Comparison of ENCODE assay signal across 1 cellular context in the genomic region with DNA sequence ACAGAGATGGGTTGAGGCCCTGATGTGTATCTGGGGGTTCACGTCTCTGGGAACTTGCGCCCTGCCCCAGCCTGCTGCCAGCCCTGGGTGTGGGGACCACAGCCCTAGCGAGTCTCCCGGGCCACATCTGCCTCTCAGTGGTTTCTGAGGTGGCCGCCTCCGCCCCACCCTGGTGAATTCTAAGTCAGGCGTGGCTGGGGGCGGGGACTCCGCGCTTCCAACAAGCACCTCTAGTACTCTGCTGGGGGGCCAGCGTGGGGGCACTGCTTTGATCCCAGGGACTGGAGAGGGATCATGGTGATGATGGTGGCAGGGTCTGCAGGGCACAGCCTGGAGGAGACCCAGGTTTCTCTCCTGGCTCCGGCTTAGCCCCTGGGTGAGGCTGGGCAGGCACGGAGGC.
TF ChIP-seq lines count a peak whose summit lies in the region.

No MANE protein-coding gene starts in this region.

TF ChIP-seq in IMR-90, 13 proteins besides CTCF, POLR2A, EP300 and RAD21:
- TF ChIP-seq CEBPB (IDR thresholded peaks at IDR 0.05; ENCODE audit: low read depth, low read length) (no peak), MXI1 (IDR thresholded peaks at IDR 0.05; ENCODE audit: borderline replicate concordance, low read depth, low read length) (no peak), BHLHE40 (IDR thresholded peaks at IDR 0.05; ENCODE audit: low read depth, low read length) (no peak), MAFK (IDR thresholded peaks at IDR 0.05; ENCODE audit: low read depth, low read length) (no peak), RFX5 (IDR thresholded peaks at IDR 0.05; ENCODE audit: low read depth, low read length) (no peak), CHD1 (IDR thresholded peaks at IDR 0.05; ENCODE audit: low read depth, low read length) (no peak), MAZ (IDR thresholded peaks at IDR 0.05; ENCODE audit: borderline replicate concordance, low read depth, low read length) (no peak), SMC3 (IDR thresholded peaks at IDR 0.05; ENCODE audit: low read depth, low read length) (no peak)
- TF ChIP-seq, protein P1, sequence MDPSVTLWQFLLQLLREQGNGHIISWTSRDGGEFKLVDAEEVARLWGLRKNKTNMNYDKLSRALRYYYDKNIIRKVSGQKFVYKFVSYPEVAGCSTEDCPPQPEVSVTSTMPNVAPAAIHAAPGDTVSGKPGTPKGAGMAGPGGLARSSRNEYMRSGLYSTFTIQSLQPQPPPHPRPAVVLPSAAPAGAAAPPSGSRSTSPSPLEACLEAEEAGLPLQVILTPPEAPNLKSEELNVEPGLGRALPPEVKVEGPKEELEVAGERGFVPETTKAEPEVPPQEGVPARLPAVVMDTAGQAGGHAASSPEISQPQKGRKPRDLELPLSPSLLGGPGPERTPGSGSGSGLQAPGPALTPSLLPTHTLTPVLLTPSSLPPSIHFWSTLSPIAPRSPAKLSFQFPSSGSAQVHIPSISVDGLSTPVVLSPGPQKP (IDR thresholded peaks at IDR 0.05; ENCODE audit: borderline replicate concordance, low read depth, low read length), result no peak
